Comparison of ENCODE assay signal across 1 cellular context in the genomic region with DNA sequence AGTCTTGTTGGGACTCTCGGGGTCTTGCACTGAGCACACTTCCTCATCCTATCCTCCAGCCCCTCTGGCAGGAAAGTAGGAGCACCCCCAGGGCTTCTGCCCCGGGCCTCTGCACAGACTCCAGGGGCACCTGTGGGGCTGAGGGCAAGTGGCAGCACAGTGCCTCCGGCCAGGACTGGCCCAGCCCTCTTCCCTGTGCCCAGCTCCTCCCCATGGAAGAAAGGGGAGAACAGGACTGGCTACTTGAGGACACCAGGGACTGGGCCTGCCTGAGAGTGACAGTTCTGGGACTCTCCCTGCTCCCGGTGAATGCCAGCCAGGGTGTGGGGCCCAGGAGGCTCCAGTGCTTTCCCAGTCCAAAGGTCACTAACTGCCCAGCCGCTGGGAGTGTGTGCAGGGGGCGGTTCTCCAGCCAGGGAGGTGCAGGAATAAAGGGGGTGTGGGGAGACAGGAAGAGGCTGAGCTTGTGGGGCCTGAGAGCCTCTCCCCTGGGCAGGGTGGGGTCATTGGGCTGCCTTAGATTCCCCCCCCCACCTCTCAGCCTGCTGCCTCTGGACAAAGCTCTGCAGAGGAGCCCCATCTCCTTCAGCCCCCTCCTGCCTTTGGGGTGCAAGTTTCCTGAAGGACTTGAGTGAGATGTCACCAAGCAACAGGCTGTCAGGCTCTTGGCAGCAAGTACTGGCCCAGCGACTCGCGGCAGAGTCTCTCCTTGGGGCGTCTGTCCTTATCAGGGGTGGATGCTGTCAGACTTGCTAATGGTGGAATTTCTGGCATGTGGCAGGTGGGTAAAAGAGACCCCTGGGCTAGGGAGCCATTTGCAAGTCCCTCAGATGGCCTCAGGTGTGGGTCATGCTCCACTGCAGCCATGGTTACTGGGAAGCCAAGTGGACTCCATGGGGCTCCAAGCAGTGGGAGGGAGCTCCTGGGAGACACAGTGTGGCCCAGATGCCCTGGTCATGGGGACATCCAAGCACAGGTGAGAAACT.
TF ChIP-seq lines count a peak whose summit lies in the region.

No MANE protein-coding gene starts in this region.

TF ChIP-seq in HepG2, 621 proteins besides CTCF, POLR2A, EP300 and RAD21 (continued from another document and continues in another):
- peak; percentile 47 for TF ChIP-seq ESRRA (CRISPR knock-in tag; IDR thresholded peaks at IDR 0.05; ENCODE audit: low read depth)
- peak; percentile 77; the same call in 1 of the 2 replicates for TF ChIP-seq ZSCAN9 (CRISPR knock-in tag; IDR thresholded peaks at IDR 0.05; ENCODE audit: borderline replicate concordance)
- TF ChIP-seq, protein P1, sequence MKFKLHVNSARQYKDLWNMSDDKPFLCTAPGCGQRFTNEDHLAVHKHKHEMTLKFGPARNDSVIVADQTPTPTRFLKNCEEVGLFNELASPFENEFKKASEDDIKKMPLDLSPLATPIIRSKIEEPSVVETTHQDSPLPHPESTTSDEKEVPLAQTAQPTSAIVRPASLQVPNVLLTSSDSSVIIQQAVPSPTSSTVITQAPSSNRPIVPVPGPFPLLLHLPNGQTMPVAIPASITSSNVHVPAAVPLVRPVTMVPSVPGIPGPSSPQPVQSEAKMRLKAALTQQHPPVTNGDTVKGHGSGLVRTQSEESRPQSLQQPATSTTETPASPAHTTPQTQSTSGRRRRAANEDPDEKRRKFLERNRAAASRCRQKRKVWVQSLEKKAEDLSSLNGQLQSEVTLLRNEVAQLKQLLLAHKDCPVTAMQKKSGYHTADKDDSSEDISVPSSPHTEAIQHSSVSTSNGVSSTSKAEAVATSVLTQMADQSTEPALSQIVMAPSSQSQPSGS (CRISPR knock-in tag; IDR thresholded peaks at IDR 0.05) = peak; percentile 86
- TF ChIP-seq, protein P2, sequence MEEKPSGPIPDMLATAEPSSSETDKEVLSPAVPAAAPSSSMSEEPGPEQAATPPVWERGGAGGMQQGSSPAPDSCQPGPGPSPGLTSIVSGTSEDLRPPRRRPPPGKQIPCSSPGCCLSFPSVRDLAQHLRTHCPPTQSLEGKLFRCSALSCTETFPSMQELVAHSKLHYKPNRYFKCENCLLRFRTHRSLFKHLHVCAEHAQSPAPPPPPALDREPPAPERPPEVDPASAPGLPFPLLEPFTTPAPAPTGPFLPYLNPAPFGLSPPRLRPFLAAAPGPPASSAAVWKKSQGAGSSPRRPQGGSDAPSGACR (CRISPR knock-in tag; IDR thresholded peaks at IDR 0.05) = 0 out of 2 replicates have a peak, but pooled peaks have one; percentile 69
- TF ChIP-seq ZNF589 (CRISPR knock-in tag; conservative IDR thresholded peaks at IDR 0.05) = no peak; the same call in 1 of the 2 replicates
- TF ChIP-seq KLF9 (CRISPR knock-in tag; IDR thresholded peaks at IDR 0.05; ENCODE audit: low read depth) = no peak
- TF ChIP-seq, protein P3, sequence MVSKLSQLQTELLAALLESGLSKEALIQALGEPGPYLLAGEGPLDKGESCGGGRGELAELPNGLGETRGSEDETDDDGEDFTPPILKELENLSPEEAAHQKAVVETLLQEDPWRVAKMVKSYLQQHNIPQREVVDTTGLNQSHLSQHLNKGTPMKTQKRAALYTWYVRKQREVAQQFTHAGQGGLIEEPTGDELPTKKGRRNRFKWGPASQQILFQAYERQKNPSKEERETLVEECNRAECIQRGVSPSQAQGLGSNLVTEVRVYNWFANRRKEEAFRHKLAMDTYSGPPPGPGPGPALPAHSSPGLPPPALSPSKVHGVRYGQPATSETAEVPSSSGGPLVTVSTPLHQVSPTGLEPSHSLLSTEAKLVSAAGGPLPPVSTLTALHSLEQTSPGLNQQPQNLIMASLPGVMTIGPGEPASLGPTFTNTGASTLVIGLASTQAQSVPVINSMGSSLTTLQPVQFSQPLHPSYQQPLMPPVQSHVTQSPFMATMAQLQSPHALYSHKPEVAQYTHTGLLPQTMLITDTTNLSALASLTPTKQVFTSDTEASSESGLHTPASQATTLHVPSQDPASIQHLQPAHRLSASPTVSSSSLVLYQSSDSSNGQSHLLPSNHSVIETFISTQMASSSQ (IDR thresholded peaks at IDR 0.05; ENCODE audit: low read depth) = peak; percentile 69; the same call in 1 of the 2 replicates
- TF ChIP-seq, protein P3 (CRISPR knock-in tag; IDR thresholded peaks at IDR 0.05; ENCODE audit: borderline replicate concordance) = peak; percentile 92; the same call in 1 of the 2 replicates
- TF ChIP-seq ZNF615 (CRISPR knock-in tag; IDR thresholded peaks at IDR 0.05; ENCODE audit: borderline replicate concordance) = no peak
- TF ChIP-seq REL (CRISPR knock-in tag; conservative IDR thresholded peaks at IDR 0.05) = peak; percentile 75
- peak; percentile 100 for TF ChIP-seq ZMYM2 (CRISPR knock-in tag; IDR thresholded peaks at IDR 0.05)
- peak; percentile 63; the same call in 1 of the 2 replicates for TF ChIP-seq ZNF232 (CRISPR knock-in tag; IDR thresholded peaks at IDR 0.05; ENCODE audit: borderline replicate concordance)
- TF ChIP-seq ZNF598 (CRISPR knock-in tag; IDR thresholded peaks at IDR 0.05; ENCODE audit: borderline replicate concordance) = no peak
- peak; percentile 90 for TF ChIP-seq RXRB (CRISPR knock-in tag; IDR thresholded peaks at IDR 0.05; ENCODE audit: borderline replicate concordance)
- TF ChIP-seq, protein P4, sequence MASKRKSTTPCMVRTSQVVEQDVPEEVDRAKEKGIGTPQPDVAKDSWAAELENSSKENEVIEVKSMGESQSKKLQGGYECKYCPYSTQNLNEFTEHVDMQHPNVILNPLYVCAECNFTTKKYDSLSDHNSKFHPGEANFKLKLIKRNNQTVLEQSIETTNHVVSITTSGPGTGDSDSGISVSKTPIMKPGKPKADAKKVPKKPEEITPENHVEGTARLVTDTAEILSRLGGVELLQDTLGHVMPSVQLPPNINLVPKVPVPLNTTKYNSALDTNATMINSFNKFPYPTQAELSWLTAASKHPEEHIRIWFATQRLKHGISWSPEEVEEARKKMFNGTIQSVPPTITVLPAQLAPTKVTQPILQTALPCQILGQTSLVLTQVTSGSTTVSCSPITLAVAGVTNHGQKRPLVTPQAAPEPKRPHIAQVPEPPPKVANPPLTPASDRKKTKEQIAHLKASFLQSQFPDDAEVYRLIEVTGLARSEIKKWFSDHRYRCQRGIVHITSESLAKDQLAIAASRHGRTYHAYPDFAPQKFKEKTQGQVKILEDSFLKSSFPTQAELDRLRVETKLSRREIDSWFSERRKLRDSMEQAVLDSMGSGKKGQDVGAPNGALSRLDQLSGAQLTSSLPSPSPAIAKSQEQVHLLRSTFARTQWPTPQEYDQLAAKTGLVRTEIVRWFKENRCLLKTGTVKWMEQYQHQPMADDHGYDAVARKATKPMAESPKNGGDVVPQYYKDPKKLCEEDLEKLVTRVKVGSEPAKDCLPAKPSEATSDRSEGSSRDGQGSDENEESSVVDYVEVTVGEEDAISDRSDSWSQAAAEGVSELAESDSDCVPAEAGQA (IDR thresholded peaks at IDR 0.05; ENCODE audit: low read depth) = 0 out of 2 replicates have a peak, but pooled peaks have one; percentile 38
- TF ChIP-seq, protein P4 (CRISPR knock-in tag; IDR thresholded peaks at IDR 0.05; ENCODE audit: borderline replicate concordance) = no peak
- TF ChIP-seq, protein P5, sequence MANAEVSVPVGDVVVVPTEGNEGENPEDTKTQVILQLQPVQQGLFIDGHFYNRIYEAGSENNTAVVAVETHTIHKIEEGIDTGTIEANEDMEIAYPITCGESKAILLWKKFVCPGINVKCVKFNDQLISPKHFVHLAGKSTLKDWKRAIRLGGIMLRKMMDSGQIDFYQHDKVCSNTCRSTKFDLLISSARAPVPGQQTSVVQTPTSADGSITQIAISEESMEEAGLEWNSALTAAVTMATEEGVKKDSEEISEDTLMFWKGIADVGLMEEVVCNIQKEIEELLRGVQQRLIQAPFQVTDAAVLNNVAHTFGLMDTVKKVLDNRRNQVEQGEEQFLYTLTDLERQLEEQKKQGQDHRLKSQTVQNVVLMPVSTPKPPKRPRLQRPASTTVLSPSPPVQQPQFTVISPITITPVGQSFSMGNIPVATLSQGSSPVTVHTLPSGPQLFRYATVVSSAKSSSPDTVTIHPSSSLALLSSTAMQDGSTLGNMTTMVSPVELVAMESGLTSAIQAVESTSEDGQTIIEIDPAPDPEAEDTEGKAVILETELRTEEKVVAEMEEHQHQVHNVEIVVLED (CRISPR knock-in tag; IDR thresholded peaks at IDR 0.05; ENCODE audit: borderline replicate concordance) = peak; percentile 66; the same call in 1 of the 2 replicates
- TF ChIP-seq, protein P6, sequence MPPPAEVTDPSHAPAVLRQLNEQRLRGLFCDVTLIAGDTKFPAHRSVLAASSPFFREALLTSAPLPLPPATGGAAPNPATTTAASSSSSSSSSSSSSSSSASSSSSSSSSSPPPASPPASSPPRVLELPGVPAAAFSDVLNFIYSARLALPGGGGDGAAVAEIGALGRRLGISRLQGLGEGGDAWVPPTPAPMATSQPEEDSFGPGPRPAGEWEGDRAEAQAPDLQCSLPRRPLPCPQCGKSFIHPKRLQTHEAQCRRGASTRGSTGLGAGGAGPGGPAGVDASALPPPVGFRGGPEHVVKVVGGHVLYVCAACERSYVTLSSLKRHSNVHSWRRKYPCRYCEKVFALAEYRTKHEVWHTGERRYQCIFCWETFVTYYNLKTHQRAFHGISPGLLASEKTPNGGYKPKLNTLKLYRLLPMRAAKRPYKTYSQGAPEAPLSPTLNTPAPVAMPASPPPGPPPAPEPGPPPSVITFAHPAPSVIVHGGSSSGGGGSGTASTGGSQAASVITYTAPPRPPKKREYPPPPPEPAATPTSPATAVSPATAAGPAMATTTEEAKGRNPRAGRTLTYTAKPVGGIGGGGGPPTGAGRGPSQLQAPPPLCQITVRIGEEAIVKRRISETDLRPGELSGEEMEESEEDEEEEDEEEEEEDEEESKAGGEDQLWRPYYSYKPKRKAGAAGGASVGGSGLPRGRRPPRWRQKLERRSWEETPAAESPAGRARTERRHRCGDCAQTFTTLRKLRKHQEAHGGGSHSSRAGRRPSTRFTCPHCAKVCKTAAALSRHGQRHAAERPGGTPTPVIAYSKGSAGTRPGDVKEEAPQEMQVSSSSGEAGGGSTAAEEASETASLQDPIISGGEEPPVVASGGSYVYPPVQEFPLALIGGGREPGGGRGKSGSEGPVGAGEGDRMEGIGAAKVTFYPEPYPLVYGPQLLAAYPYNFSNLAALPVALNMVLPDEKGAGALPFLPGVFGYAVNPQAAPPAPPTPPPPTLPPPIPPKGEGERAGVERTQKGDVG (CRISPR knock-in tag; IDR thresholded peaks at IDR 0.05; ENCODE audit: borderline replicate concordance) = no peak; the same call in 1 of the 2 replicates
- no peak for TF ChIP-seq NONO (IDR thresholded peaks at IDR 0.05)
- peak; percentile 95 for TF ChIP-seq NONO (CRISPR knock-in tag; conservative IDR thresholded peaks at IDR 0.05)
- TF ChIP-seq, protein P7, sequence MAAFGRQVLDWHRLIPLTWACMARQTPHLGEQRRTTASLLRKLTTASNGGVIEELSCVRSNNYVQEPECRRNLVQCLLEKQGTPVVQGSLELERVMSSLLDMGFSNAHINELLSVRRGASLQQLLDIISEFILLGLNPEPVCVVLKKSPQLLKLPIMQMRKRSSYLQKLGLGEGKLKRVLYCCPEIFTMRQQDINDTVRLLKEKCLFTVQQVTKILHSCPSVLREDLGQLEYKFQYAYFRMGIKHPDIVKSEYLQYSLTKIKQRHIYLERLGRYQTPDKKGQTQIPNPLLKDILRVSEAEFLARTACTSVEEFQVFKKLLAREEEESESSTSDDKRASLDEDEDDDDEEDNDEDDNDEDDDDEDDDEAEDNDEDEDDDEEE (CRISPR knock-in tag; IDR thresholded peaks at IDR 0.05) = peak; percentile 84; the same call in 1 of the 2 replicates
- TF ChIP-seq, protein P8, sequence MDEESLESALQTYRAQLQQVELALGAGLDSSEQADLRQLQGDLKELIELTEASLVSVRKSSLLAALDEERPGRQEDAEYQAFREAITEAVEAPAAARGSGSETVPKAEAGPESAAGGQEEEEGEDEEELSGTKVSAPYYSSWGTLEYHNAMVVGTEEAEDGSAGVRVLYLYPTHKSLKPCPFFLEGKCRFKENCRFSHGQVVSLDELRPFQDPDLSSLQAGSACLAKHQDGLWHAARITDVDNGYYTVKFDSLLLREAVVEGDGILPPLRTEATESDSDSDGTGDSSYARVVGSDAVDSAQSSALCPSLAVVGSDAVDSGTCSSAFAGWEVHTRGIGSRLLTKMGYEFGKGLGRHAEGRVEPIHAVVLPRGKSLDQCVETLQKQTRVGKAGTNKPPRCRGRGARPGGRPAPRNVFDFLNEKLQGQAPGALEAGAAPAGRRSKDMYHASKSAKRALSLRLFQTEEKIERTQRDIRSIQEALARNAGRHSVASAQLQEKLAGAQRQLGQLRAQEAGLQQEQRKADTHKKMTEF (CRISPR knock-in tag; IDR thresholded peaks at IDR 0.05) = peak; percentile 96
- peak; percentile 66; the same call in 1 of the 2 replicates for TF ChIP-seq MAZ (IDR thresholded peaks at IDR 0.05; ENCODE audit: borderline replicate concordance, low read depth, low read length)
- TF ChIP-seq MAZ (CRISPR knock-in tag; IDR thresholded peaks at IDR 0.05; ENCODE audit: low read depth) = peak; percentile 93
- TF ChIP-seq, protein P9, sequence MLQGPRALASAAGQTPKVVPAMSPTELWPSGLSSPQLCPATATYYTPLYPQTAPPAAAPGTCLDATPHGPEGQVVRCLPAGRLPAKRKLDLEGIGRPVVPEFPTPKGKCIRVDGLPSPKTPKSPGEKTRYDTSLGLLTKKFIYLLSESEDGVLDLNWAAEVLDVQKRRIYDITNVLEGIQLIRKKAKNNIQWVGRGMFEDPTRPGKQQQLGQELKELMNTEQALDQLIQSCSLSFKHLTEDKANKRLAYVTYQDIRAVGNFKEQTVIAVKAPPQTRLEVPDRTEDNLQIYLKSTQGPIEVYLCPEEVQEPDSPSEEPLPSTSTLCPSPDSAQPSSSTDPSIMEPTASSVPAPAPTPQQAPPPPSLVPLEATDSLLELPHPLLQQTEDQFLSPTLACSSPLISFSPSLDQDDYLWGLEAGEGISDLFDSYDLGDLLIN (CRISPR knock-in tag; IDR thresholded peaks at IDR 0.05; ENCODE audit: borderline replicate concordance) = no peak
